Comparison of ENCODE assay signal across 10 cellular contexts in genomic region chr20:57464642-57465211, GRCh38.
A peak's percentile ranks its signal among the peaks of the same experiment; 100 is the strongest.
DNase-seq lines count a peak whose midpoint lies in the region; ATAC-seq and TF ChIP-seq lines count a peak whose summit lies in the region.
"Had no signal": no experiment of that assay in that cellular context is flagged by ENCODE, and none has a peak within 500 bp of the region (broad histone marks: within the 10 kb centered on the region; RNA-seq: fewer than 3 reads in every experiment).

No MANE protein-coding gene starts in this region.

- peaks cover 0 to 44% of the 10 kb centered on the region in 2 donors for H3K27me3 Mint-ChIP-seq in effector memory CD8-positive, alpha-beta T cell

- no peak for TF ChIP-seq RAD21 in HCT116 (IDR thresholded peaks at IDR 0.05; ENCODE audit: low read depth)

- POLR2A ChIA-PET in HCT116 (lab: Charles Lee): no interaction called here

- RAD21 ChIA-PET in HCT116 (lab: Charles Lee; ENCODE audit: low non-redundant PET in 1 of 2, low total read pairs in 2 of 2, uncharacterized antibody in 2 of 2, unreplicated experiment in 2 of 2): no interaction called here

- no peak overlapping the region for H3K9ac ChIP-seq in HCT116 (ENCODE audit: low read length)

- H3K27ac Mint-ChIP-seq in effector memory CD8-positive, alpha-beta T cell: no peak overlapping the region

- DNase-seq in AML-193 (lab: John Stamatoyannopoulos, UW): peak; percentile 72
- DNase-seq in HCT116 (ENCODE audit: low read depth, low spot score): peak; percentile 36
- DNase-seq in SK-MEL-5 (ENCODE audit: low read depth, low spot score): peak; percentile 79
- peak; percentile 58 for DNase-seq in iris pigment epithelial cell (ENCODE audit: low read depth)
- no peak for DNase-seq in sciatic nerve (ENCODE audit: low spot score)
- DNase-seq in effector memory CD8-positive, alpha-beta T cell: no peak
- no peak for DNase-seq in GOT3 (lab: John Stamatoyannopoulos, UW)
- DNase-seq: activated effector memory CD4-positive, alpha-beta T cell treated with Interleukin-2 at 50 U/mL for 16 hours; stimulated activated CD4-positive, alpha-beta T cell treated with anti-CD3 and anti-CD28 coated beads, Interleukin-12 subunit alpha, Interleukin-12 subunit beta, amount 100 ng/mL, for 4 hours had no signal

- CTCF ChIA-PET in HCT116 (lab: Charles Lee): interaction anchor here (1.4 kb wide), 1 partner anchor 9 kb away, joined by 5 read pairs; no protein-coding TSS in a partner anchor

- H3K36me3 Mint-ChIP-seq in effector memory CD8-positive, alpha-beta T cell (ENCODE audit: insufficient read depth): peaks cover 5% of the 10 kb centered on the region

- in situ Hi-C loops in SK-MEL-5 (cut with HindIII; ENCODE audit: low pct_unique_long_range_greater_than_20kb, low sequenced_read_pairs): no loop called here

- H3K4me2 ChIP-seq in HCT116 (ENCODE audit: low read length): no peak overlapping the region

- H3K9me2 ChIP-seq in HCT116 (ENCODE audit: insufficient read depth): no peaks in the 10 kb centered on the region

- no peaks in the 10 kb centered on the region for H3K9me3 ChIP-seq in HCT116 (ENCODE audit: control insufficient read depth in 1 of 2, insufficient read depth in 1 of 2, low read depth in 1 of 2, low read length in 2 of 2)

- H3K4me1 ChIP-seq in HCT116 (ENCODE audit: control insufficient read depth in 1 of 2, insufficient read depth in 2 of 2, low read length in 2 of 2): peaks cover 0 to 3% of the 10 kb centered on the region in 2 experiments; a peak in 1 of 4 replicates

- H3K4me3 Mint-ChIP-seq in effector memory CD8-positive, alpha-beta T cell: no peak overlapping the region

- intact Hi-C loops in HCT116 (cut with micrococcal nuclease) (no loop called here), sciatic nerve (cut with DNase I) (no loop called here)

- BruUV-seq in HCT116 (replicated peaks; lab: Mats Ljungman, UMichigan): no TSS peak

- H3K4me1 Mint-ChIP-seq in effector memory CD8-positive, alpha-beta T cell (ENCODE audit: low read depth in 2 of 2): peaks cover 0 to 3% of the 10 kb centered on the region in 2 donors

- H2AFZ ChIP-seq in HCT116 (ENCODE audit: low read depth, low read length, poor library complexity, severe bottlenecking): no peak overlapping the region

- TF ChIP-seq CTCF in HCT116 (IDR thresholded peaks at IDR 0.05 in 2 of 3, conservative IDR thresholded peaks at IDR 0.05 in 1 of 3; ENCODE audit: borderline replicate concordance in 1 of 3, insufficient read depth in 1 of 3, low read depth in 2 of 3, low read length in 2 of 3): peak in 2 of 3 experiments; percentile 58 to 62; a peak in 4 of 6 replicates

- peak; percentile 95 for ATAC-seq in HCT116
- ATAC-seq in GM18511 (IDR thresholded peaks at IDR 0.05; ENCODE audit: unreplicated experiment): no peak
- ATAC-seq in sciatic nerve: no peak
- ATAC-seq in effector memory CD8-positive, alpha-beta T cell (replicated peaks): no peak

- no peaks in the 10 kb centered on the region for H3K79me2 ChIP-seq in HCT116 (ENCODE audit: insufficient read depth, low read length)

- 0 out of 2 replicates have a peak, but pooled peaks cover 4% of the 10 kb centered on the region for H3K27me3 ChIP-seq in HCT116 (ENCODE audit: insufficient read depth, low read length)

- H3K9me3 Mint-ChIP-seq in effector memory CD8-positive, alpha-beta T cell: no peaks in the 10 kb centered on the region

- no peaks in the 10 kb centered on the region for H4K20me1 ChIP-seq in HCT116 (ENCODE audit: insufficient read depth)

- H3K4me3 ChIP-seq in HCT116 (replicated peaks in 1 of 2; ENCODE audit: low read depth in 1 of 2, low read length in 2 of 2): no peak overlapping the region

- H3K36me3 ChIP-seq in HCT116 (ENCODE audit: control insufficient read depth in 1 of 2, insufficient read depth in 2 of 2, low read length in 2 of 2): no peaks in the 10 kb centered on the region

- H3K27ac ChIP-seq in HCT116 (ENCODE audit: low read depth, low read length): no peak overlapping the region

- no peak for TF ChIP-seq POLR2A in HCT116 (IDR thresholded peaks at IDR 0.05; ENCODE audit: borderline replicate concordance, extremely low read depth, insufficient read depth, insufficient read length)

TF ChIP-seq in HCT116, 20 proteins besides CTCF, POLR2A, EP300 and RAD21:
- TF ChIP-seq ZFX (IDR thresholded peaks at IDR 0.05): no peak
- TF ChIP-seq, protein P1, sequence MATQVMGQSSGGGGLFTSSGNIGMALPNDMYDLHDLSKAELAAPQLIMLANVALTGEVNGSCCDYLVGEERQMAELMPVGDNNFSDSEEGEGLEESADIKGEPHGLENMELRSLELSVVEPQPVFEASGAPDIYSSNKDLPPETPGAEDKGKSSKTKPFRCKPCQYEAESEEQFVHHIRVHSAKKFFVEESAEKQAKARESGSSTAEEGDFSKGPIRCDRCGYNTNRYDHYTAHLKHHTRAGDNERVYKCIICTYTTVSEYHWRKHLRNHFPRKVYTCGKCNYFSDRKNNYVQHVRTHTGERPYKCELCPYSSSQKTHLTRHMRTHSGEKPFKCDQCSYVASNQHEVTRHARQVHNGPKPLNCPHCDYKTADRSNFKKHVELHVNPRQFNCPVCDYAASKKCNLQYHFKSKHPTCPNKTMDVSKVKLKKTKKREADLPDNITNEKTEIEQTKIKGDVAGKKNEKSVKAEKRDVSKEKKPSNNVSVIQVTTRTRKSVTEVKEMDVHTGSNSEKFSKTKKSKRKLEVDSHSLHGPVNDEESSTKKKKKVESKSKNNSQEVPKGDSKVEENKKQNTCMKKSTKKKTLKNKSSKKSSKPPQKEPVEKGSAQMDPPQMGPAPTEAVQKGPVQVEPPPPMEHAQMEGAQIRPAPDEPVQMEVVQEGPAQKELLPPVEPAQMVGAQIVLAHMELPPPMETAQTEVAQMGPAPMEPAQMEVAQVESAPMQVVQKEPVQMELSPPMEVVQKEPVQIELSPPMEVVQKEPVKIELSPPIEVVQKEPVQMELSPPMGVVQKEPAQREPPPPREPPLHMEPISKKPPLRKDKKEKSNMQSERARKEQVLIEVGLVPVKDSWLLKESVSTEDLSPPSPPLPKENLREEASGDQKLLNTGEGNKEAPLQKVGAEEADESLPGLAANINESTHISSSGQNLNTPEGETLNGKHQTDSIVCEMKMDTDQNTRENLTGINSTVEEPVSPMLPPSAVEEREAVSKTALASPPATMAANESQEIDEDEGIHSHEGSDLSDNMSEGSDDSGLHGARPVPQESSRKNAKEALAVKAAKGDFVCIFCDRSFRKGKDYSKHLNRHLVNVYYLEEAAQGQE (IDR thresholded peaks at IDR 0.05; ENCODE audit: low read depth): no peak
- TF ChIP-seq SRF (IDR thresholded peaks at IDR 0.05; ENCODE audit: low read depth): no peak
- TF ChIP-seq ELF1 (IDR thresholded peaks at IDR 0.05; ENCODE audit: borderline replicate concordance, low read depth): no peak
- TF ChIP-seq, protein P2, sequence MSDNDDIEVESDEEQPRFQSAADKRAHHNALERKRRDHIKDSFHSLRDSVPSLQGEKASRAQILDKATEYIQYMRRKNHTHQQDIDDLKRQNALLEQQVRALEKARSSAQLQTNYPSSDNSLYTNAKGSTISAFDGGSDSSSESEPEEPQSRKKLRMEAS (IDR thresholded peaks at IDR 0.05): no peak
- TF ChIP-seq SP1 (IDR thresholded peaks at IDR 0.05; ENCODE audit: low read depth): no peak
- TF ChIP-seq EZH2phosphoT487 (IDR thresholded peaks at IDR 0.05; ENCODE audit: borderline replicate concordance): no peak
- no peak for TF ChIP-seq FOSL1 (IDR thresholded peaks at IDR 0.05; ENCODE audit: low read depth)
- no peak for TF ChIP-seq JUND (IDR thresholded peaks at IDR 0.05)
- TF ChIP-seq POLR2AphosphoS5 (IDR thresholded peaks at IDR 0.05; ENCODE audit: low read depth, low read length): no peak
- TF ChIP-seq EGR1 (IDR thresholded peaks at IDR 0.05; ENCODE audit: low read depth): no peak
- TF ChIP-seq YY1 (IDR thresholded peaks at IDR 0.05; ENCODE audit: extremely low read depth, insufficient replicate concordance, low read depth, low read length): no peak
- no peak for TF ChIP-seq EZH2 (IDR thresholded peaks at IDR 0.05)
- peak; percentile 83 for TF ChIP-seq CEBPB (IDR thresholded peaks at IDR 0.05; ENCODE audit: low read depth)
- peak; percentile 36 for TF ChIP-seq TCF7L2 (IDR thresholded peaks at IDR 0.05; ENCODE audit: borderline replicate concordance, extremely low read depth, insufficient read depth, insufficient read length)
- TF ChIP-seq SIN3A (IDR thresholded peaks at IDR 0.05; ENCODE audit: low read depth): no peak
- TF ChIP-seq ATF3 (IDR thresholded peaks at IDR 0.05): no peak
TF ChIP-seq in HCT116: peak in this region for 2.

Comparison
In these comparisons a context has a peak if more than half of its experiments do, and no peak if none do; other contexts are left out.
1. DNase-seq: peak in AML-193 (2 of 2), HCT116 (single experiment), SK-MEL-5 (single experiment) and iris pigment epithelial cell (single experiment); none in sciatic nerve (single experiment), effector memory CD8-positive, alpha-beta T cell (0 of 3) and GOT3 (single experiment).